ENCODE assay signal across 8 cellular contexts in genomic region chr9:91423785-91424402, GRCh38. TPM values are rescaled to one million over a fixed set of nuclear protein-coding genes. Genes with fewer than 3 reads are reported as not detected.
DNase-seq lines count a peak whose midpoint lies in the region; ATAC-seq and TF ChIP-seq lines count a peak whose summit lies in the region.

NFIL3 (minus strand) TSS chr9:91423832; CDS start chr9:91410734, 13,098 bp downstream.

- DNase-seq in NOMO-1 (lab: John Stamatoyannopoulos, UW; ENCODE audit: unreplicated experiment in 2 of 2) (peak; percentile 30 to 73), NOMO-1 treated with dmso at 0.1 percent for 144 hours (lab: John Stamatoyannopoulos, UW; ENCODE audit: unreplicated experiment) (no peak), NCI-H2227 treated with DMSO at 0.1 percent for 48 hours (lab: John Stamatoyannopoulos, UW) (peak; percentile 54), cerebellum (ENCODE audit: low spot score) (peak; percentile 95), kidney epithelial cell (ENCODE audit: low read depth) (no peak)
- peak; percentile 44 for DNase-seq in activated CD4-positive, alpha-beta T cell treated with anti-CD3 and anti-CD28 coated beads for 1 hour
- DNase-seq in stimulated activated CD4-positive, alpha-beta T cell treated with anti-CD3 and anti-CD28 coated beads, Interleukin-15, amount 100 ng/mL, for 24 hours, result peak; percentile 80

- H3K27me3 ChIP-seq in kidney epithelial cell (ENCODE audit: control insufficient read depth, insufficient read depth, low read length), result no peaks in the 10 kb centered on the region

- no peak for TF ChIP-seq CTCF in kidney epithelial cell (IDR thresholded peaks at IDR 0.05; ENCODE audit: insufficient read depth, low read length, poor library complexity, severe bottlenecking)

- peak within 1 kb of the TSS; percentile 67 for H3K4me3 ChIP-seq in kidney epithelial cell (ENCODE audit: low read depth, low read length)

- no peaks in the 10 kb centered on the region for H3K36me3 ChIP-seq in kidney epithelial cell (ENCODE audit: control insufficient read depth, insufficient read depth, low read length)

- ATAC-seq in HG03060 (IDR thresholded peaks at IDR 0.05; ENCODE audit: low read depth, unreplicated experiment), result peak; percentile 50

RNA-seq across cellular contexts. Expression of gene NFIL3, which starts in this region (rescaled TPM):
- 24.6 TPM for total RNA-seq in cerebellum
- 29.1 and 31.1 TPM in 2 replicates for total RNA-seq in kidney epithelial cell

Comparison
In these comparisons a context has a peak if more than half of its experiments do, and no peak if none do; other contexts are left out.
1. DNase-seq: peak in NOMO-1 (2 of 2), NCI-H2227 treated with DMSO at 0.1 percent for 48 hours (single experiment), activated CD4-positive, alpha-beta T cell treated with anti-CD3 and anti-CD28 coated beads for 1 hour (single experiment), cerebellum (single experiment) and stimulated activated CD4-positive, alpha-beta T cell treated with anti-CD3 and anti-CD28 coated beads, Interleukin-15, amount 100 ng/mL, for 24 hours (single experiment); none in NOMO-1 treated with dmso at 0.1 percent for 144 hours (single experiment) and kidney epithelial cell (single experiment).